Comparison of ENCODE assay signal across 1 cellular context in genomic region chr9:101433229-101433628, GRCh38.
A peak's percentile ranks its signal among the peaks of the same experiment; 100 is the strongest.
TF ChIP-seq lines count a peak whose summit lies in the region.

No MANE protein-coding gene starts in this region.

TF ChIP-seq in HepG2, 621 proteins besides CTCF, POLR2A, EP300 and RAD21 (continued from another document and continues in another):
- peak; percentile 79; the same call in 1 of the 2 replicates for TF ChIP-seq ZNF609 (CRISPR knock-in tag; IDR thresholded peaks at IDR 0.05; ENCODE audit: borderline replicate concordance)
- no peak for TF ChIP-seq ZBTB20 (CRISPR knock-in tag; IDR thresholded peaks at IDR 0.05; ENCODE audit: borderline replicate concordance, low read depth)
- no peak for TF ChIP-seq ATF6 (CRISPR knock-in tag; conservative IDR thresholded peaks at IDR 0.05)
- TF ChIP-seq ADNP (CRISPR knock-in tag; IDR thresholded peaks at IDR 0.05), result no peak
- no peak; the same call in 1 of the 2 replicates for TF ChIP-seq MEIS1 (CRISPR knock-in tag; IDR thresholded peaks at IDR 0.05; ENCODE audit: borderline replicate concordance)
- peak; percentile 83; the same call in 1 of the 2 replicates for TF ChIP-seq THRA (CRISPR knock-in tag; IDR thresholded peaks at IDR 0.05; ENCODE audit: borderline replicate concordance)
- TF ChIP-seq MYNN (CRISPR knock-in tag; IDR thresholded peaks at IDR 0.05; ENCODE audit: low read depth), result no peak
- TF ChIP-seq DMAP1 (CRISPR knock-in tag; IDR thresholded peaks at IDR 0.05), result peak; percentile 74
- no peak for TF ChIP-seq PHF20 (CRISPR knock-in tag; IDR thresholded peaks at IDR 0.05)
- no peak for TF ChIP-seq CCAR2 (optimal IDR thresholded peaks at IDR 0.05; ENCODE audit: low read depth, low read length)
- no peak for TF ChIP-seq IRF9 (CRISPR knock-in tag; IDR thresholded peaks at IDR 0.05; ENCODE audit: borderline replicate concordance)
- TF ChIP-seq KLF15 (CRISPR knock-in tag; IDR thresholded peaks at IDR 0.05; ENCODE audit: borderline replicate concordance), result no peak
- no peak for TF ChIP-seq ZNF451 (CRISPR knock-in tag; IDR thresholded peaks at IDR 0.05)
- TF ChIP-seq ZNF781 (CRISPR knock-in tag; IDR thresholded peaks at IDR 0.05; ENCODE audit: borderline replicate concordance, not compliant biosample characterization), result no peak
- TF ChIP-seq TRIM22 (IDR thresholded peaks at IDR 0.05), result no peak
- no peak for TF ChIP-seq ZNF230 (CRISPR knock-in tag; IDR thresholded peaks at IDR 0.05)
- no peak for TF ChIP-seq SP2 (CRISPR knock-in tag; IDR thresholded peaks at IDR 0.05)
- peak; percentile 98 for TF ChIP-seq HNF1A (IDR thresholded peaks at IDR 0.05; ENCODE audit: low read depth)
- TF ChIP-seq HNF1A (CRISPR knock-in tag; IDR thresholded peaks at IDR 0.05; ENCODE audit: borderline replicate concordance), result peak; percentile 99
- no peak for TF ChIP-seq ZNF691 (CRISPR knock-in tag; IDR thresholded peaks at IDR 0.05; ENCODE audit: borderline replicate concordance, low read depth)
- TF ChIP-seq AHR (CRISPR knock-in tag; IDR thresholded peaks at IDR 0.05), result no peak
- TF ChIP-seq E2F1 (CRISPR knock-in tag; IDR thresholded peaks at IDR 0.05), result no peak
- peak; percentile 95; the same call in 1 of the 2 replicates for TF ChIP-seq MIER3 (CRISPR knock-in tag; IDR thresholded peaks at IDR 0.05; ENCODE audit: borderline replicate concordance)
- TF ChIP-seq WIZ (CRISPR knock-in tag; IDR thresholded peaks at IDR 0.05), result no peak
- no peak for TF ChIP-seq HMGA1 (CRISPR knock-in tag; conservative IDR thresholded peaks at IDR 0.05)
- TF ChIP-seq ZNF3 (CRISPR knock-in tag; IDR thresholded peaks at IDR 0.05), result no peak
- TF ChIP-seq SRF (IDR thresholded peaks at IDR 0.05; ENCODE audit: low read depth, low read length), result no peak
- no peak for TF ChIP-seq POLR2G (IDR thresholded peaks at IDR 0.05; ENCODE audit: low read depth, low read length)
- no peak for TF ChIP-seq SMARCC2 (IDR thresholded peaks at IDR 0.05)
- TF ChIP-seq CSRNP1 (CRISPR knock-in tag; IDR thresholded peaks at IDR 0.05), result no peak
- no peak for TF ChIP-seq KAT2B (IDR thresholded peaks at IDR 0.05; ENCODE audit: borderline replicate concordance, low read depth, low read length)
- no peak for TF ChIP-seq ZNF512B (CRISPR knock-in tag; IDR thresholded peaks at IDR 0.05; ENCODE audit: borderline replicate concordance)
- TF ChIP-seq ZNF879 (CRISPR knock-in tag; IDR thresholded peaks at IDR 0.05), result no peak
- peak; percentile 59; the same call in 1 of the 2 replicates for TF ChIP-seq YEATS2 (CRISPR knock-in tag; IDR thresholded peaks at IDR 0.05; ENCODE audit: borderline replicate concordance)
- TF ChIP-seq ZNF576 (CRISPR knock-in tag; IDR thresholded peaks at IDR 0.05), result no peak
- TF ChIP-seq RELA (CRISPR knock-in tag; IDR thresholded peaks at IDR 0.05), result no peak
